ENCODE assay signal across 8 cellular contexts in the genomic region with DNA sequence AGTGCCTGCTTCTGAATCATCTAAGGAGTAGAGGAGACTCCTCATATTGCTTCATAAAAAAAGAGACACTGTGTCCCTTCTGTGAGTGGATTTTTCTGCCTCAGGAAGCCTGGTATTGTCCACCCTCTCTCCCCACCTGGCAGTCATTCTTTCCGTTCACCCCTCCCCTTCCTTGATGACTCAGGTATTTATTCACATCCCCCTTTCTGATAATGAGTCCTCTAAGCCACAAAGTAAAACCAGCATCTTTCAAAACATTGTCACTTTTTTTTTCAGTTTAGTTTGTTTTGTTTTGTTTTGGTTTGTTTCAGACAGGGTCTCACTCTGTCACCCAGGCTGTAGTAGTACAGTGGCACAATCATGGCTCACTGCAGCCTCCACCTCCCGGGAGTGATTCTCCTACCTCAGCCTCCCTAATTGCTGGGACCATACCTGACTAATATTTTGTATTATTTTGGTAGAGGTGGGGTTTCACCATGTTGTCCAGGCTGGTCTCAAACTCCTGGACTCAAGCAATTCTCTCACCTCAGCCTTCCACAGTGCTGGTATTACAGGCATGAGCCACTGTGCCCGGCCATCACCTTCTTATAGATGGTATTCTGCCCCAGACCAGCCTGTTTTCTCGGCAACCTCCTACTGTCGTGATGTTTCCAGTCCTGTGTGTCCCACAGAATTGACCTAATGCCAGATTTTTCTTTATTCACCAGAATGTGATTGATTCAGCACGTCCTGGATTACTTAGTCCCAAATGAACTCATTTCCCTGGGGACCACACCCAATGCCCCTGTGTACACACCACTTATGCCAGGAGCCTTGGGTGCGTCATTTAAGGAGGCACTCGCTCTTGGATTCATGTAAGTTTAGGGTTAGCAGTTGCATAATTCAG.
DNase-seq lines count a peak whose midpoint lies in the region; ATAC-seq and TF ChIP-seq lines count a peak whose summit lies in the region.

No MANE protein-coding gene starts in this region.

- no peaks in the 10 kb centered on the region for H3K27me3 ChIP-seq in left lung

- peak overlapping the region in 1 of 2 donors; percentile 80 for H3K27ac ChIP-seq in left lung

- intact Hi-C loops in left lung (cut with DNase I), result no loop called here

- H3K4me3 ChIP-seq in left lung, result no peak overlapping the region

- POLR2A ChIA-PET in GM10248 (lab: Yijun Ruan, JAX), result no interaction called here

- H3K9me3 ChIP-seq in left lung, result no peaks in the 10 kb centered on the region

- CTCF ChIA-PET in GM10248 (lab: Yijun Ruan, JAX), result interaction anchor here (1.8 kb wide), 1 partner anchor 17 kb away, joined by 4 read pairs; no protein-coding TSS in a partner anchor

- DNase-seq in GM10248 (ENCODE audit: extremely low spot score) (peak; percentile 63), left lung (peak in 1 of 2 donors; percentile 62), left lobe of liver (ENCODE audit: low spot score) (no peak), NCI-H1930 (lab: John Stamatoyannopoulos, UW) (no peak), SKM-1 treated with dmso at 0.1 percent for 144 hours (lab: John Stamatoyannopoulos, UW; ENCODE audit: unreplicated experiment) (no peak)
- DNase-seq in activated CD4-positive, alpha-beta T cell treated with anti-CD3 and anti-CD28 coated beads, Interleukin-2, amount 50 U/mL, for 48 hours, result peak; percentile 39 to 57

- no peaks in the 10 kb centered on the region for H3K36me3 ChIP-seq in left lung

- peak; percentile 92 for ATAC-seq in GM21381 (IDR thresholded peaks at IDR 0.05; ENCODE audit: unreplicated experiment)
- ATAC-seq in HG03469 (IDR thresholded peaks at IDR 0.05; ENCODE audit: unreplicated experiment), result peak; percentile 56
- peak; percentile 89 for ATAC-seq in left lung
- no peak for ATAC-seq in left lobe of liver

- no peak for TF ChIP-seq CTCF in GM10248 (IDR thresholded peaks at IDR 0.05; ENCODE audit: control extremely low read depth, extremely low read depth, low read depth, missing control alignments)
- TF ChIP-seq CTCF in left lung (IDR thresholded peaks at IDR 0.05), result no peak

- H3K4me1 ChIP-seq in left lung, result peaks cover 14 to 31% of the 10 kb centered on the region in 2 donors

Comparison
In these comparisons a context has a peak if more than half of its experiments do, and no peak if none do; other contexts are left out.
1. DNase-seq: peak in GM10248 (single experiment) and activated CD4-positive, alpha-beta T cell treated with anti-CD3 and anti-CD28 coated beads, Interleukin-2, amount 50 U/mL, for 48 hours (2 of 2); none in left lobe of liver (single experiment), NCI-H1930 (0 of 2) and SKM-1 treated with dmso at 0.1 percent for 144 hours (single experiment).